In genomic region chr18:55862693-55863485, GRCh38 we compare ENCODE assay signal across 19 cellular contexts.
A peak's percentile ranks its signal among the peaks of the same experiment; 100 is the strongest.
DNase-seq lines count a peak whose midpoint lies in the region; ATAC-seq and TF ChIP-seq lines count a peak whose summit lies in the region.
"Had no signal": no experiment of that assay in that cellular context is flagged by ENCODE, and none has a peak within 500 bp of the region (broad histone marks: within the 10 kb centered on the region; RNA-seq: fewer than 3 reads in every experiment).

No MANE protein-coding gene starts in this region.

- peaks cover 47% of the 10 kb centered on the region for H3K4me1 ChIP-seq in GM23338 (ENCODE audit: insufficient read depth)
- peaks cover 3 to 10% of the 10 kb centered on the region in 2 donors for H3K4me1 ChIP-seq in gastrocnemius medialis
- H3K4me1 ChIP-seq in right lobe of liver, result no peaks in the 10 kb centered on the region
- H3K4me1 ChIP-seq: BE2C had no signal

- DNase-seq in BJ (ENCODE audit: low read depth) (no peak), GM23338 (ENCODE audit: low spot score) (peak; percentile 61), gastrocnemius medialis (no peak), epidermal melanocyte (ENCODE audit: insufficient read length, low spot score) (no peak), right lobe of liver (no peak), DMS114 treated with DMSO at 0.1 percent for 48 hours (lab: John Stamatoyannopoulos, UW; ENCODE audit: unreplicated experiment) (no peak)
- DNase-seq: activated effector memory CD4-positive, alpha-beta T cell treated with anti-CD3 and anti-CD28 coated beads, Interleukin-2, amount 50 U/mL, for 16 hours; BE2C; cerebellar nuclear complex; DMS153; glutamatergic neuron; KG1; mammary epithelial cell; NCI-H1092 treated with DMSO at 0.1 percent for 48 hours; NCI-H226; SIG-M5 had no signal

- H3F3A ChIP-seq in GM23338 (replicated peaks; ENCODE audit: low read depth), result no peaks in the 10 kb centered on the region

- no peaks in the 10 kb centered on the region for H4K20me1 ChIP-seq in GM23338 (replicated peaks; ENCODE audit: insufficient read depth)

- H3K36me3 ChIP-seq in BJ (ENCODE audit: control insufficient read depth, insufficient read depth, low read length) (no peaks in the 10 kb centered on the region), GM23338 (ENCODE audit: insufficient read depth) (no peaks in the 10 kb centered on the region), gastrocnemius medialis (no peaks in the 10 kb centered on the region), right lobe of liver (no peaks in the 10 kb centered on the region)
- H3K36me3 ChIP-seq: BE2C had no signal

- CTCF ChIA-PET in BJ (lab: Yijun Ruan, JAX), result interaction anchor here (1.2 to 1.5 kb wide), 5 partner anchors 11 to 713 kb away, joined by 3 to 4 read pairs (median 3); no protein-coding TSS in a partner anchor

- ATAC-seq in GM23338 (peak; percentile 37; the same call in 2 of the 3 replicates), gastrocnemius medialis (no peak), right lobe of liver (no peak)
- ATAC-seq: activated CD4-positive, CD25-positive, alpha-beta regulatory T cell treated with anti-CD3 and anti-CD28 coated beads, Interleukin-2, amount 50 U/mL, for 24 hours had no signal

- H2AFZ ChIP-seq in GM23338, result no peak overlapping the region

- TF ChIP-seq CTCF in BJ (IDR thresholded peaks at IDR 0.05; ENCODE audit: insufficient read depth, low read depth, low read length) (no peak), GM23338 (conservative IDR thresholded peaks at IDR 0.05; ENCODE audit: low read depth in 2 of 2) (no peak), gastrocnemius medialis (IDR thresholded peaks at IDR 0.05 in 4 of 5, conservative IDR thresholded peaks at IDR 0.05 in 1 of 5) (no peak), right lobe of liver (IDR thresholded peaks at IDR 0.05) (no peak)

- H3K79me2 ChIP-seq in GM23338 (replicated peaks; ENCODE audit: insufficient read depth), result no peaks in the 10 kb centered on the region

- no peaks in the 10 kb centered on the region for H3K9me3 Mint-ChIP-seq in GM23338
- H3K9me3 Mint-ChIP-seq: T-helper 2 cell treated with Interferon-gamma antibody and Interleukin-4, amounts not matched to agents 5 μg/mL and 100 μg/mL, for 36 hours had no signal

- POLR2A ChIA-PET in BJ (lab: Charles Lee), result no interaction called here

- no peaks in the 10 kb centered on the region for H3K36me3 Mint-ChIP-seq in GM23338 (ENCODE audit: low read depth)

- peak overlapping the region; percentile 6; the same call in 1 of the 2 replicates for H3K4me3 ChIP-seq in BJ (ENCODE audit: low read depth, low read length)
- no peak overlapping the region for H3K4me3 ChIP-seq in GM23338
- H3K4me3 ChIP-seq in gastrocnemius medialis, result peak overlapping the region in 3 of 4 donors; percentile 12 to 30 (median 22)
- H3K4me3 ChIP-seq in right lobe of liver, result no peak overlapping the region

- H3K4me2 ChIP-seq in GM23338, result peak overlapping the region; percentile 33; the same call in 1 of the 2 replicates

- no peaks in the 10 kb centered on the region for H3K9me2 ChIP-seq in GM23338 (ENCODE audit: insufficient read depth)

- H3K27ac ChIP-seq in GM23338 (ENCODE audit: low read depth) (peak overlapping the region; percentile 4; the same call in 1 of the 2 replicates), cingulate gyrus (ENCODE audit: low read depth, low read length) (peak overlapping the region; percentile 13), gastrocnemius medialis (peak overlapping the region; percentile 1 to 53 (median 14)), right lobe of liver (no peak overlapping the region)

- peaks cover 4% of the 10 kb centered on the region for H3K27me3 Mint-ChIP-seq in GM23338 (ENCODE audit: insufficient read depth, low read depth, poor library complexity)

- intact Hi-C loops in gastrocnemius medialis (cut with DNase I; ENCODE audit: low total_unique reads), result loop anchor here (5.0 to 10.0 kb wide), 4 partner anchors 278 to 712 kb away; partner anchors contain the start of gene TCF4
- intact Hi-C loops in right lobe of liver (cut with DNase I), result no loop called here

- 71% methylated on average over 13 of the region's 22 CpGs for WGBS in right lobe of liver (ENCODE audit: insufficient coverage, low coverage, low lambda C conversion rate, missing lambda C conversion rate)

- in situ Hi-C loops in gastrocnemius medialis (cut with MboI; ENCODE audit: low sequenced_read_pairs in 4 of 4), result loop anchor here in 1 of 4 donors (10.0 kb wide), 1 partner anchor 448 kb away; no protein-coding TSS in a partner anchor

- no peak overlapping the region for H3K4me3 Mint-ChIP-seq in GM23338
- H3K4me3 Mint-ChIP-seq: T-helper 2 cell treated with Interferon-gamma antibody and Interleukin-4, amounts not matched to agents 5 μg/mL and 100 μg/mL, for 36 hours had no signal

- TF ChIP-seq POLR2A in gastrocnemius medialis (IDR thresholded peaks at IDR 0.05), result no peak
- no peak for TF ChIP-seq POLR2A in right lobe of liver (IDR thresholded peaks at IDR 0.05)

- H3K27ac Mint-ChIP-seq in GM23338, result peak overlapping the region; percentile 50; the same call in 1 of the 2 replicates
- H3K27ac Mint-ChIP-seq: T-helper 2 cell treated with Interferon-gamma antibody and Interleukin-4, amounts not matched to agents 5 μg/mL and 100 μg/mL, for 36 hours had no signal

- H3K4me1 Mint-ChIP-seq in GM23338, result peaks cover 56% of the 10 kb centered on the region

- H3K27me3 ChIP-seq in BJ (ENCODE audit: control insufficient read depth, insufficient read depth, low read length) (no peaks in the 10 kb centered on the region), GM23338 (ENCODE audit: insufficient read depth) (no peaks in the 10 kb centered on the region), gastrocnemius medialis (peaks cover 36 to 53% (median 46%) of the 10 kb centered on the region in 3 donors), right lobe of liver (no peaks in the 10 kb centered on the region)
- H3K27me3 ChIP-seq: BE2C had no signal

- H3K9me3 ChIP-seq in gastrocnemius medialis (no peaks in the 10 kb centered on the region), right lobe of liver (no peaks in the 10 kb centered on the region)
- H3K9me3 ChIP-seq: BE2C had no signal

TF ChIP-seq in GM23338, 12 proteins besides CTCF, POLR2A, EP300 and RAD21:
- TF ChIP-seq, protein P1, sequence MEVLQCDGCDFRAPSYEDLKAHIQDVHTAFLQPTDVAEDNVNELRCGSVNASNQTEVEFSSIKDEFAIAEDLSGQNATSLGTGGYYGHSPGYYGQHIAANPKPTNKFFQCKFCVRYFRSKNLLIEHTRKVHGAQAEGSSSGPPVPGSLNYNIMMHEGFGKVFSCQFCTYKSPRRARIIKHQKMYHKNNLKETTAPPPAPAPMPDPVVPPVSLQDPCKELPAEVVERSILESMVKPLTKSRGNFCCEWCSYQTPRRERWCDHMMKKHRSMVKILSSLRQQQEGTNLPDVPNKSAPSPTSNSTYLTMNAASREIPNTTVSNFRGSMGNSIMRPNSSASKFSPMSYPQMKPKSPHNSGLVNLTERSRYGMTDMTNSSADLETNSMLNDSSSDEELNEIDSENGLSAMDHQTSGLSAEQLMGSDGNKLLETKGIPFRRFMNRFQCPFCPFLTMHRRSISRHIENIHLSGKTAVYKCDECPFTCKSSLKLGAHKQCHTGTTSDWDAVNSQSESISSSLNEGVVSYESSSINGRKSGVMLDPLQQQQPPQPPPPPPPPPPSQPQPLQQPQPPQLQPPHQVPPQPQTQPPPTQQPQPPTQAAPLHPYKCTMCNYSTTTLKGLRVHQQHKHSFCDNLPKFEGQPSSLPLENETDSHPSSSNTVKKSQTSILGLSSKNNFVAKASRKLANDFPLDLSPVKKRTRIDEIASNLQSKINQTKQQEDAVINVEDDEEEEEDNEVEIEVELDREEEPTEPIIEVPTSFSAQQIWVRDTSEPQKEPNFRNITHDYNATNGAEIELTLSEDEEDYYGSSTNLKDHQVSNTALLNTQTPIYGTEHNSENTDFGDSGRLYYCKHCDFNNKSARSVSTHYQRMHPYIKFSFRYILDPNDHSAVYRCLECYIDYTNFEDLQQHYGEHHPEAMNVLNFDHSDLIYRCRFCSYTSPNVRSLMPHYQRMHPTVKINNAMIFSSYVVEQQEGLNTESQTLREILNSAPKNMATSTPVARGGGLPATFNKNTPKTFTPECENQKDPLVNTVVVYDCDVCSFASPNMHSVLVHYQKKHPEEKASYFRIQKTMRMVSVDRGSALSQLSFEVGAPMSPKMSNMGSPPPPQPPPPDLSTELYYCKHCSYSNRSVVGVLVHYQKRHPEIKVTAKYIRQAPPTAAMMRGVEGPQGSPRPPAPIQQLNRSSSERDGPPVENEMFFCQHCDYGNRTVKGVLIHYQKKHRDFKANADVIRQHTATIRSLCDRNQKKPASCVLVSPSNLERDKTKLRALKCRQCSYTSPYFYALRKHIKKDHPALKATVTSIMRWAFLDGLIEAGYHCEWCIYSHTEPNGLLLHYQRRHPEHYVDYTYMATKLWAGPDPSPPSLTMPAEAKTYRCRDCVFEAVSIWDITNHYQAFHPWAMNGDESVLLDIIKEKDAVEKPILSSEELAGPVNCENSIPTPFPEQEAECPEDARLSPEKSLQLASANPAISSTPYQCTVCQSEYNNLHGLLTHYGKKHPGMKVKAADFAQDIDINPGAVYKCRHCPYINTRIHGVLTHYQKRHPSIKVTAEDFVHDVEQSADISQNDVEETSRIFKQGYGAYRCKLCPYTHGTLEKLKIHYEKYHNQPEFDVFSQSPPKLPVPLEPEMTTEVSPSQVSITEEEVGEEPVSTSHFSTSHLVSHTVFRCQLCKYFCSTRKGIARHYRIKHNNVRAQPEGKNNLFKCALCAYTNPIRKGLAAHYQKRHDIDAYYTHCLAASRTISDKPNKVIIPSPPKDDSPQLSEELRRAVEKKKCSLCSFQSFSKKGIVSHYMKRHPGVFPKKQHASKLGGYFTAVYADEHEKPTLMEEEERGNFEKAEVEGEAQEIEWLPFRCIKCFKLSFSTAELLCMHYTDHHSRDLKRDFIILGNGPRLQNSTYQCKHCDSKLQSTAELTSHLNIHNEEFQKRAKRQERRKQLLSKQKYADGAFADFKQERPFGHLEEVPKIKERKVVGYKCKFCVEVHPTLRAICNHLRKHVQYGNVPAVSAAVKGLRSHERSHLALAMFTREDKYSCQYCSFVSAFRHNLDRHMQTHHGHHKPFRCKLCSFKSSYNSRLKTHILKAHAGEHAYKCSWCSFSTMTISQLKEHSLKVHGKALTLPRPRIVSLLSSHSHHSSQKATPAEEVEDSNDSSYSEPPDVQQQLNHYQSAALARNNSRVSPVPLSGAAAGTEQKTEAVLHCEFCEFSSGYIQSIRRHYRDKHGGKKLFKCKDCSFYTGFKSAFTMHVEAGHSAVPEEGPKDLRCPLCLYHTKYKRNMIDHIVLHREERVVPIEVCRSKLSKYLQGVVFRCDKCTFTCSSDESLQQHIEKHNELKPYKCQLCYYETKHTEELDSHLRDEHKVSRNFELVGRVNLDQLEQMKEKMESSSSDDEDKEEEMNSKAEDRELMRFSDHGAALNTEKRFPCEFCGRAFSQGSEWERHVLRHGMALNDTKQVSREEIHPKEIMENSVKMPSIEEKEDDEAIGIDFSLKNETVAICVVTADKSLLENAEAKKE (CRISPR knock-in tag; IDR thresholded peaks at IDR 0.05), result no peak

Comparison
In these comparisons a context has a peak if more than half of its experiments do, and no peak if none do; other contexts are left out.
1. H3K4me3 ChIP-seq: peak in BJ (single experiment) and gastrocnemius medialis (3 of 4); none in GM23338 (single experiment) and right lobe of liver (0 of 3).
2. H3K27ac ChIP-seq: peak in GM23338 (single experiment), cingulate gyrus (single experiment) and gastrocnemius medialis (4 of 4); none in right lobe of liver (0 of 3).